8 cellular contexts compared by ENCODE assay signal in genomic region chr22:23894710-23895598, GRCh38. TPM values are rescaled to one million over a fixed set of nuclear protein-coding genes. Genes with fewer than 3 reads are reported as not detected.
DNase-seq lines count a peak whose midpoint lies in the region; ATAC-seq, FAIRE-seq and TF ChIP-seq lines count a peak whose summit lies in the region.

No MANE protein-coding gene starts in this region.

- peak overlapping the region; percentile 98 for H3K27ac Mint-ChIP-seq in Calu3 (ENCODE audit: unreplicated experiment)
- peak overlapping the region; percentile 96 for H3K27ac Mint-ChIP-seq in activated naive CD4-positive, alpha-beta T cell treated with anti-CD3 and anti-CD28 coated beads, Interleukin-2, amount 50 U/mL, for 72 hours

- H3K36me3 Mint-ChIP-seq in Calu3 (ENCODE audit: insufficient read depth, unreplicated experiment) = peaks cover 71% of the 10 kb centered on the region
- H3K36me3 Mint-ChIP-seq in activated naive CD4-positive, alpha-beta T cell treated with anti-CD3 and anti-CD28 coated beads, Interleukin-2, amount 50 U/mL, for 72 hours = peaks cover 22 to 33% of the 10 kb centered on the region in 2 donors

- FAIRE-seq in pancreas (lab: Jason Lieb, UNC) = no peak

- H3K4me1 Mint-ChIP-seq in Calu3 (ENCODE audit: low read depth, unreplicated experiment) = peaks cover 24% of the 10 kb centered on the region

- no peaks in the 10 kb centered on the region for H3K27me3 Mint-ChIP-seq in Calu3 (ENCODE audit: unreplicated experiment)

- peak; percentile 10 for ATAC-seq in GM21717 (IDR thresholded peaks at IDR 0.05; ENCODE audit: unreplicated experiment)
- peak; percentile 31 to 52 for ATAC-seq in activated naive CD4-positive, alpha-beta T cell treated with anti-CD3 and anti-CD28 coated beads, Interleukin-2, amount 50 U/mL, for 72 hours
- ATAC-seq in pancreas = peak; percentile 74 to 83 (median 76)

- TF ChIP-seq CTCF in Calu3 (IDR thresholded peaks at IDR 0.05; ENCODE audit: unreplicated experiment) (peak; percentile 57), SK-N-SH (IDR thresholded peaks at IDR 0.05) (peak; percentile 48), pancreas (IDR thresholded peaks at IDR 0.05) (peak in 2 of 4 donors; percentile 16 to 22), thyroid gland (IDR thresholded peaks at IDR 0.05) (peak in 5 of 6 experiments; percentile 18 to 45 (median 34))

- H3K4me2 ChIP-seq in SK-N-SH = peak overlapping the region; percentile 89

- H3K27me3 ChIP-seq in SK-N-SH (ENCODE audit: insufficient read depth) (no peaks in the 10 kb centered on the region), pancreas (no peaks in the 10 kb centered on the region), thyroid gland (no peaks in the 10 kb centered on the region)

- H3K36me3 ChIP-seq in SK-N-SH (replicated peaks in 1 of 2; ENCODE audit: control insufficient read depth in 1 of 2, insufficient read depth in 2 of 2, low read length in 1 of 2) (peaks cover 21 to 23% of the 10 kb centered on the region in 2 experiments), pancreas (no peaks in the 10 kb centered on the region), thyroid gland (peaks cover 9 to 11% of the 10 kb centered on the region in 2 donors)

- peaks cover 9% of the 10 kb centered on the region; the same call in 1 of the 2 replicates for H4K20me1 ChIP-seq in SK-N-SH (ENCODE audit: insufficient read depth)

- peak overlapping the region; percentile 95 for H3K9ac ChIP-seq in SK-N-SH

- H3K9me3 ChIP-seq in SK-N-SH (no peaks in the 10 kb centered on the region), pancreas (no peaks in the 10 kb centered on the region), thyroid gland (no peaks in the 10 kb centered on the region)

- CTCF ChIA-PET in Calu3 (lab: Charles Lee) (interaction anchor here (0.5 to 1.8 kb wide), 12 partner anchors 10 to 432 kb away, joined by 3 to 17 read pairs (median 4); partner anchors contain the start of gene SLC2A11), SK-N-SH (lab: Yijun Ruan, JAX) (interaction anchor here (0.6 to 3.3 kb wide), 20 partner anchors 8 to 335 kb away, joined by 3 to 21 read pairs (median 6); partner anchors contain the start of genes SLC2A11 and ZNF70)

- peak; percentile 89 for DNase-seq in Calu3
- DNase-seq in LoVo (ENCODE audit: low spot score) = peak; percentile 85
- DNase-seq in SK-N-SH = peak; percentile 89
- DNase-seq in activated naive CD4-positive, alpha-beta T cell treated with anti-CD3 and anti-CD28 coated beads, Interleukin-2, amount 50 U/mL, for 72 hours (ENCODE audit: low spot score in 2 of 2) = peak; percentile 71 to 77
- DNase-seq in head of caudate nucleus = peak; percentile 28 to 81 (median 65)
- peak; percentile 74 to 93 (median 86) for DNase-seq in pancreas
- peak; percentile 90 to 96 for DNase-seq in thyroid gland

- H3K27ac ChIP-seq in SK-N-SH (ENCODE audit: low read depth in 2 of 2, low read length in 1 of 2) = peak overlapping the region; percentile 84 to 96
- peak overlapping the region; percentile 96 to 98 (median 96) for H3K27ac ChIP-seq in pancreas
- H3K27ac ChIP-seq in thyroid gland = peak overlapping the region; percentile 94 to 98 (median 96)

- H3K4me1 ChIP-seq in SK-N-SH (ENCODE audit: control insufficient read depth in 1 of 2, insufficient read depth in 2 of 2, low read depth in 1 of 2, low read length in 1 of 2) = peaks cover 10 to 33% of the 10 kb centered on the region in 2 experiments; a peak in 2 of 4 replicates
- H3K4me1 ChIP-seq in pancreas = peaks cover 0 to 10% (median 0%) of the 10 kb centered on the region in 3 donors
- peaks cover 13 to 30% of the 10 kb centered on the region in 2 donors for H3K4me1 ChIP-seq in thyroid gland

- intact Hi-C loops in Calu3 (cut with micrococcal nuclease; ENCODE audit: unreplicated experiment) (no loop called here), head of caudate nucleus (cut with DNase I) (loop anchor here (5.0 kb wide), 1 partner anchor 38 kb away; the partner anchor contains the start of gene SLC2A11), pancreas (cut with DNase I) (no loop called here), thyroid gland (cut with DNase I) (no loop called here)

- peak overlapping the region; percentile 79 to 85 for H3K4me3 ChIP-seq in SK-N-SH (ENCODE audit: low read depth in 2 of 2, low read length in 1 of 2)
- peak overlapping the region; percentile 68 to 90 (median 74) for H3K4me3 ChIP-seq in pancreas
- peak overlapping the region; percentile 46 to 92 (median 57) for H3K4me3 ChIP-seq in thyroid gland (replicated peaks in 1 of 3)

- TF ChIP-seq POLR2A in thyroid gland (IDR thresholded peaks at IDR 0.05) = no peak

- H2AFZ ChIP-seq in SK-N-SH (ENCODE audit: low read depth) = no peak overlapping the region

- BruUV-seq in Calu3 (replicated peaks; lab: Mats Ljungman, UMichigan) = TSS peak; percentile 89

- H3K4me3 Mint-ChIP-seq in Calu3 (ENCODE audit: low read depth, unreplicated experiment) = peak overlapping the region; percentile 92

- TF ChIP-seq EP300 in SK-N-SH (IDR thresholded peaks at IDR 0.05; ENCODE audit: borderline replicate concordance in 1 of 2, low read depth in 1 of 2, low read length in 1 of 2) = no peak

- peaks cover 3% of the 10 kb centered on the region for H3K9me3 Mint-ChIP-seq in Calu3 (ENCODE audit: low read depth, unreplicated experiment)
- peaks cover 0 to 4% of the 10 kb centered on the region in 2 donors for H3K9me3 Mint-ChIP-seq in activated naive CD4-positive, alpha-beta T cell treated with anti-CD3 and anti-CD28 coated beads, Interleukin-2, amount 50 U/mL, for 72 hours

- under 1% methylated on average over 21 of the region's 79 CpGs for WGBS in SK-N-SH (ENCODE audit: low lambda C conversion rate)
- 1 to 2% methylated on average over 71 to 79 of the region's 79 CpGs for WGBS in pancreas, 2 donors
- WGBS in thyroid gland, 2 donors = 3% methylated on average over 19 to 35 of the region's 79 CpGs

- POLR2A ChIA-PET in SK-N-SH (lab: Yijun Ruan, JAX) = interaction anchor here (1.0 to 2.0 kb wide), 6 partner anchors 18 to 48 kb away, joined by 3 to 15 read pairs (median 6); partner anchors contain the start of gene SLC2A11

- no peak for TF ChIP-seq RAD21 in SK-N-SH (IDR thresholded peaks at IDR 0.05; ENCODE audit: low read length)

- H3F3A ChIP-seq in SK-N-SH (replicated peaks; ENCODE audit: insufficient read depth) = peaks cover under 1% of the 10 kb centered on the region

- no peaks in the 10 kb centered on the region for H3K9me2 ChIP-seq in SK-N-SH

- H3K79me2 ChIP-seq in SK-N-SH (ENCODE audit: insufficient read depth) = peaks cover 25% of the 10 kb centered on the region; the same call in 1 of the 2 replicates

TF ChIP-seq in SK-N-SH, 30 proteins besides CTCF, POLR2A, EP300 and RAD21 (continues in another document):
- TF ChIP-seq MXI1 (IDR thresholded peaks at IDR 0.05; ENCODE audit: low read depth, low read length) (peak; percentile 77), NRF1 (IDR thresholded peaks at IDR 0.05; ENCODE audit: low read depth, low read length) (peak; percentile 68), GATA2 (CRISPR knock-in tag; IDR thresholded peaks at IDR 0.05) (no peak), USF2 (IDR thresholded peaks at IDR 0.05; ENCODE audit: borderline replicate concordance, low read depth, low read length) (no peak), POLR2AphosphoS5 (IDR thresholded peaks at IDR 0.05; ENCODE audit: low read depth, low read length) (no peak; the same call in 1 of the 2 replicates), RFX5 (IDR thresholded peaks at IDR 0.05; ENCODE audit: low read length) (no peak), PBX3 (IDR thresholded peaks at IDR 0.05) (peak; percentile 12; the same call in 1 of the 2 replicates), MEF2A (IDR thresholded peaks at IDR 0.05; ENCODE audit: borderline replicate concordance, low read depth) (no peak)

RNA-seq across cellular contexts. Expression of gene MIF, which starts 0.8 kb away (rescaled TPM):
- total RNA-seq in Calu3 (2022) (669 and 679 TPM in 2 replicates), pancreas (100 to 1,000 TPM; 128 to 269 (median 192) TPM), thyroid gland (100 to 1,000 TPM; 342 to 807 (median 472) TPM)
- polyA plus RNA-seq in SK-N-SH (2012; rRNA removed) (496 and 565 TPM in 2 replicates), pancreas (100 to 1,000 TPM; 353 to 476 TPM)
- polyA plus RNA-seq in SK-N-SH (2012; cell fraction: cytosol; rRNA removed) = 295 and 435 TPM in 2 replicates
- 201 and 326 TPM in 2 replicates for polyA plus RNA-seq in SK-N-SH (2012; cell fraction: nucleus; rRNA removed)
- 1,000 to 10,000 TPM in 1 of 2 donors, 100 to 1,000 TPM in 1; 919 to 1,364 TPM for total RNA-seq in activated naive CD4-positive, alpha-beta T cell treated with anti-CD3 and anti-CD28 coated beads, Interleukin-2, amount 50 U/mL, for 72 hours

RNA-seq across cellular contexts. Expression of gene SLC2A11, which starts 37.3 kb away (rescaled TPM):
- total RNA-seq in Calu3 (2022) = 18.9 and 32.8 TPM in 2 replicates
- 21.8 and 27.1 TPM in 2 replicates for polyA plus RNA-seq in SK-N-SH (2012; rRNA removed)
- polyA plus RNA-seq in SK-N-SH (2012; cell fraction: cytosol; rRNA removed) = 9.3 and 12.5 TPM in 2 replicates
- polyA plus RNA-seq in SK-N-SH (2012; cell fraction: nucleus; rRNA removed) = 68.9 and 85.4 TPM in 2 replicates
- total RNA-seq in activated naive CD4-positive, alpha-beta T cell treated with anti-CD3 and anti-CD28 coated beads, Interleukin-2, amount 50 U/mL, for 72 hours = 1 to 10 TPM; 6.3 to 8.1 TPM
- 10 to 100 TPM; 10.3 to 20.2 (median 14.7) TPM for total RNA-seq in pancreas
- polyA plus RNA-seq in pancreas = 10 to 100 TPM; 19.2 to 21.9 TPM
- total RNA-seq in thyroid gland = 10 to 100 TPM; 17.5 to 30.0 (median 24.3) TPM

RNA-seq across cellular contexts. Expression of gene DERL3, which starts 56.1 kb away (rescaled TPM):
- total RNA-seq in Calu3 (2022) (2.9 and 3.7 TPM in 2 replicates), pancreas (10 to 100 TPM; 13.0 to 26.5 (median 19.1) TPM), thyroid gland (10 to 100 TPM in 1 of 4 donors, 1 to 10 TPM in 3; 1.6 to 15.9 (median 4.1) TPM)
- polyA plus RNA-seq in SK-N-SH (2012; rRNA removed) (not detected in 2 replicates), pancreas (10 to 100 TPM; 19.7 to 26.3 TPM)
- polyA plus RNA-seq in SK-N-SH (2012; cell fraction: cytosol; rRNA removed) = not detected in 2 replicates
- polyA plus RNA-seq in SK-N-SH (2012; cell fraction: nucleus; rRNA removed) = 0.01 TPM in 2 replicates
- 1 to 10 TPM; 5.1 to 7.3 TPM for total RNA-seq in activated naive CD4-positive, alpha-beta T cell treated with anti-CD3 and anti-CD28 coated beads, Interleukin-2, amount 50 U/mL, for 72 hours

Comparison
In these comparisons a context has a peak if more than half of its experiments do, and no peak if none do; other contexts are left out.
1. Peak in every context shown above with its lines: DNase-seq, ATAC-seq, H3K4me3 ChIP-seq and H3K27ac ChIP-seq.
2. ATAC-seq: peak in every context shown above with its lines; median percentile 76 in pancreas; 42 in activated naive CD4-positive, alpha-beta T cell treated with anti-CD3 and anti-CD28 coated beads, Interleukin-2, amount 50 U/mL, for 72 hours; 10 in GM21717.